7 cellular contexts compared by ENCODE assay signal in genomic region chr4:139300431-139301142, GRCh38. TPM values are rescaled to one million over a fixed set of nuclear protein-coding genes. Genes with fewer than 3 reads are reported as not detected.
DNase-seq lines count a peak whose midpoint lies in the region; ATAC-seq and TF ChIP-seq lines count a peak whose summit lies in the region.

No MANE protein-coding gene starts in this region.

- H3K4me1 Mint-ChIP-seq in activated naive CD8-positive, alpha-beta T cell (ENCODE audit: low read depth) = peaks cover 58% of the 10 kb centered on the region

- H3K4me1 ChIP-seq in left ventricle myocardium inferior (peaks cover 71% of the 10 kb centered on the region), rectal smooth muscle tissue (ENCODE audit: control insufficient read depth, insufficient read depth, low read length) (peaks cover 20% of the 10 kb centered on the region)

- H3K4me3 ChIP-seq in LNCaP clone FGC (ENCODE audit: low read depth, low read length) (peak overlapping the region; percentile 99), left ventricle myocardium inferior (peak overlapping the region; percentile 82), rectal smooth muscle tissue (ENCODE audit: low read length) (peak overlapping the region; percentile 96)

- H3K27ac ChIP-seq in left ventricle myocardium inferior (replicated peaks) = peak overlapping the region; percentile 97
- peak overlapping the region; percentile 98 for H3K27ac ChIP-seq in rectal smooth muscle tissue (ENCODE audit: low read depth, low read length)

- peaks cover 6% of the 10 kb centered on the region for H3K36me3 Mint-ChIP-seq in activated naive CD8-positive, alpha-beta T cell

- H3K9me3 Mint-ChIP-seq in activated naive CD8-positive, alpha-beta T cell (ENCODE audit: low read depth) = peaks cover 3% of the 10 kb centered on the region

- peak; percentile 4 for ATAC-seq in GM21723 (IDR thresholded peaks at IDR 0.05; ENCODE audit: unreplicated experiment)

- peak overlapping the region; percentile 100 for H3K4me3 Mint-ChIP-seq in activated naive CD8-positive, alpha-beta T cell

- DNase-seq in GM10266 (ENCODE audit: extremely low spot score) (peak; percentile 13), LNCaP clone FGC (ENCODE audit: low read depth) (no peak), left ventricle myocardium inferior (no peak), inferior parietal cortex (ENCODE audit: extremely low spot score) (no peak)

- peak overlapping the region; percentile 100 for H3K27ac Mint-ChIP-seq in activated naive CD8-positive, alpha-beta T cell

- H3K27me3 ChIP-seq in left ventricle myocardium inferior (ENCODE audit: low read depth) (no peaks in the 10 kb centered on the region), rectal smooth muscle tissue (ENCODE audit: control insufficient read depth, insufficient read depth, low read length) (no peaks in the 10 kb centered on the region)

- H3K9me3 ChIP-seq in left ventricle myocardium inferior (replicated peaks) = peaks cover 4% of the 10 kb centered on the region

- peak overlapping the region; percentile 100 for H3K9ac ChIP-seq in rectal smooth muscle tissue (ENCODE audit: low read length)

- intact Hi-C loops in left ventricle myocardium inferior (cut with micrococcal nuclease) = no loop called here

- TF ChIP-seq CTCF in GM10266 (IDR thresholded peaks at IDR 0.05; ENCODE audit: control insufficient read depth, insufficient read depth, low read depth, missing control alignments) (no peak), LNCaP clone FGC (IDR thresholded peaks at IDR 0.05; ENCODE audit: control insufficient read depth, extremely low read depth, insufficient read depth) (no peak), left ventricle myocardium inferior (IDR thresholded peaks at IDR 0.05; ENCODE audit: borderline replicate concordance) (no peak)

- H3K27me3 Mint-ChIP-seq in activated naive CD8-positive, alpha-beta T cell = no peaks in the 10 kb centered on the region

- no peaks in the 10 kb centered on the region for H3K36me3 ChIP-seq in left ventricle myocardium inferior
- peaks cover 4% of the 10 kb centered on the region for H3K36me3 ChIP-seq in rectal smooth muscle tissue (ENCODE audit: control insufficient read depth, insufficient read depth, low read length)

RNA-seq across cellular contexts. Expression of gene NAA15, which starts 0.7 kb away (rescaled TPM):
- total RNA-seq in left ventricle myocardium inferior = 33.1 TPM

RNA-seq across cellular contexts. Expression of gene NDUFC1, which starts 1.7 kb away (rescaled TPM):
- 222 TPM for total RNA-seq in left ventricle myocardium inferior

RNA-seq across cellular contexts. Expression of gene MGARP, which starts 20.6 kb away (rescaled TPM):
- total RNA-seq in left ventricle myocardium inferior = 0.60 TPM
